Comparison of ENCODE assay signal across 8 cellular contexts in genomic region chr6:16770701-16771569, GRCh38. TPM values are rescaled to one million over a fixed set of nuclear protein-coding genes. Genes with fewer than 3 reads are reported as not detected.
DNase-seq lines count a peak whose midpoint lies in the region; FAIRE-seq and TF ChIP-seq lines count a peak whose summit lies in the region.

No MANE protein-coding gene starts in this region.

- H3K79me2 ChIP-seq in MM.1S (ENCODE audit: low read length): no peaks in the 10 kb centered on the region

- no peak overlapping the region for H3K4me3 ChIP-seq in MM.1S (ENCODE audit: low read length)
- H3K4me3 ChIP-seq in adrenal gland: no peak overlapping the region

- H4K20me1 ChIP-seq in MM.1S (ENCODE audit: insufficient read depth, low read length): no peaks in the 10 kb centered on the region

- TF ChIP-seq POLR2A in H54 (IDR thresholded peaks at IDR 0.05; ENCODE audit: low read depth, low read length): no peak
- TF ChIP-seq POLR2A in adrenal gland (IDR thresholded peaks at IDR 0.05): no peak

- H3K4me2 ChIP-seq in MM.1S (ENCODE audit: low read depth, low read length): peak overlapping the region; percentile 46; the same call in 1 of the 2 replicates

- peaks cover 41% of the 10 kb centered on the region for H3K4me1 Mint-ChIP-seq in T-helper 1 cell treated with Interleukin-12 subunit alpha and Interleukin-12 subunit beta and Interleukin-4 antibody, amounts not matched to agents 30 μg/mL and 1 μg/mL, for 36 hours (ENCODE audit: low read depth)

- no peak overlapping the region for H3K4me3 Mint-ChIP-seq in T-helper 1 cell treated with Interleukin-12 subunit alpha and Interleukin-12 subunit beta and Interleukin-4 antibody, amounts not matched to agents 30 μg/mL and 1 μg/mL, for 36 hours

- no peak overlapping the region for H3K27ac ChIP-seq in MM.1S (ENCODE audit: low read length)
- H3K27ac ChIP-seq in adrenal gland: peak overlapping the region in 1 of 5 donors; percentile 11

- H3K27ac Mint-ChIP-seq in T-helper 1 cell treated with Interleukin-12 subunit alpha and Interleukin-12 subunit beta and Interleukin-4 antibody, amounts not matched to agents 30 μg/mL and 1 μg/mL, for 36 hours: peak overlapping the region; percentile 22

- H3K9me2 ChIP-seq in MM.1S (replicated peaks; ENCODE audit: insufficient read depth, low read length): no peaks in the 10 kb centered on the region

- H3K9ac ChIP-seq in MM.1S (ENCODE audit: low read length): no peak overlapping the region

- H3K27me3 ChIP-seq in MM.1S (replicated peaks; ENCODE audit: insufficient read depth, low read length) (no peaks in the 10 kb centered on the region), adrenal gland (no peaks in the 10 kb centered on the region)

- H3K36me3 ChIP-seq in MM.1S (replicated peaks; ENCODE audit: insufficient read depth, low read length) (no peaks in the 10 kb centered on the region), adrenal gland (replicated peaks in 1 of 2) (no peaks in the 10 kb centered on the region)

- TF ChIP-seq CTCF in MM.1S (IDR thresholded peaks at IDR 0.05; ENCODE audit: low read length): peak; percentile 96
- TF ChIP-seq CTCF in adrenal gland (IDR thresholded peaks at IDR 0.05): peak; percentile 89 to 93 (median 90)

- H3K4me1 ChIP-seq in MM.1S (ENCODE audit: low read length) (peaks cover 6% of the 10 kb centered on the region), adrenal gland (replicated peaks in 1 of 2) (peaks cover 4 to 31% of the 10 kb centered on the region in 2 donors)

- H3K9me3 ChIP-seq in MM.1S (replicated peaks; ENCODE audit: insufficient read depth, low read length) (no peaks in the 10 kb centered on the region), adrenal gland (replicated peaks in 1 of 3) (no peaks in the 10 kb centered on the region)

- intact Hi-C loops in adrenal gland (cut with DNase I): loop anchor here in 1 of 2 donors (10.0 kb wide), 2 partner anchors 194 to 314 kb away; no protein-coding TSS in a partner anchor

- H3K9me3 Mint-ChIP-seq in T-helper 1 cell treated with Interleukin-12 subunit alpha and Interleukin-12 subunit beta and Interleukin-4 antibody, amounts not matched to agents 30 μg/mL and 1 μg/mL, for 36 hours: no peaks in the 10 kb centered on the region

- peaks cover 10% of the 10 kb centered on the region for H3K36me3 Mint-ChIP-seq in T-helper 1 cell treated with Interleukin-12 subunit alpha and Interleukin-12 subunit beta and Interleukin-4 antibody, amounts not matched to agents 30 μg/mL and 1 μg/mL, for 36 hours (ENCODE audit: low read depth)

- H3K27me3 Mint-ChIP-seq in T-helper 1 cell treated with Interleukin-12 subunit alpha and Interleukin-12 subunit beta and Interleukin-4 antibody, amounts not matched to agents 30 μg/mL and 1 μg/mL, for 36 hours (ENCODE audit: low read depth): no peaks in the 10 kb centered on the region

- peak overlapping the region; percentile 38 for H2AFZ ChIP-seq in MM.1S (ENCODE audit: low read length)

- H3F3A ChIP-seq in MM.1S (ENCODE audit: insufficient read depth, low read length): peaks cover 6% of the 10 kb centered on the region

- FAIRE-seq in H54 (lab: Jason Lieb, UNC): peak; percentile 52

- DNase-seq in GF-D8 (lab: John Stamatoyannopoulos, UW): peak; percentile 53
- peak; percentile 56 for DNase-seq in H54 (ENCODE audit: insufficient read length, low spot score)
- DNase-seq in MM.1S: peak; percentile 78
- DNase-seq in adrenal gland: peak; percentile 74 to 90 (median 81)
- peak; percentile 54 to 64 for DNase-seq in hippocampal formation (lab: John Stamatoyannopoulos, UW)
- DNase-seq in stimulated activated CD4-positive, alpha-beta T cell treated with anti-CD3 and anti-CD28 coated beads, Interleukin-12 subunit alpha, Interleukin-12 subunit beta, amount 100 ng/mL, for 24 hours (ENCODE audit: low read depth in 2 of 2): peak; percentile 33 to 68
- DNase-seq in dedifferentiated amniotic fluid mesenchymal stem cell (ENCODE audit: extremely low spot score): no peak

- 32 to 35% (median 33%) methylated on average over 16 of the region's 16 CpGs for WGBS in adrenal gland, 4 donors

RNA-seq across cellular contexts. Expression of gene ATXN1, which starts 9.7 kb away (rescaled TPM):
- total RNA-seq in adrenal gland: 10 to 100 TPM; 19.1 to 51.3 (median 34.5) TPM
- 10 to 100 TPM in 1 of 3 donors, 1 to 10 TPM in 2; 3.4 to 10.7 (median 5.2) TPM for polyA plus RNA-seq in adrenal gland
